18 cellular contexts compared by ENCODE assay signal in genomic region chr3:29594261-29594660, GRCh38.
DNase-seq lines count a peak whose midpoint lies in the region; ATAC-seq, FAIRE-seq and TF ChIP-seq lines count a peak whose summit lies in the region.
"Had no signal": no experiment of that assay in that cellular context is flagged by ENCODE, and none has a peak within 500 bp of the region (broad histone marks: within the 10 kb centered on the region; RNA-seq: fewer than 3 reads in every experiment).

No MANE protein-coding gene starts in this region.

- no peak for TF ChIP-seq POLR2A in breast epithelium (IDR thresholded peaks at IDR 0.05)
- no peak for TF ChIP-seq POLR2A in gastrocnemius medialis (IDR thresholded peaks at IDR 0.05)

- no peak overlapping the region for H2AFZ ChIP-seq in fibroblast of lung (ENCODE audit: low read length)

- POLR2A ChIA-PET in MCF 10A (lab: Yijun Ruan, JAX) = no interaction called here
- POLR2A ChIA-PET in activated CD8-positive, alpha-beta T cell treated with anti-CD3 and anti-CD28 coated beads, Interleukin-2, amount 10 ng/mL, durations not matched to agents 7 days and 5 days (lab: Charles Lee) = no interaction called here

- 78 to 89% (median 85%) methylated on average over 1 of the region's 1 CpG for WGBS in small intestine, 3 donors

- DNase-seq in MCF 10A (ENCODE audit: unreplicated experiment) = no peak
- no peak for DNase-seq in breast epithelium (ENCODE audit: low spot score in 2 of 2)
- DNase-seq in adipocyte (ENCODE audit: low read depth) = peak; percentile 54
- peak; percentile 11 to 34 for DNase-seq in fibroblast of lung (ENCODE audit: low read depth in 2 of 2)
- no peak for DNase-seq in small intestine
- no peak for DNase-seq in gastrocnemius medialis
- DNase-seq in activated CD8-positive, alpha-beta T cell treated with anti-CD3 and anti-CD28 coated beads, Interleukin-2, amount 10 ng/mL, durations not matched to agents 7 days and 5 days = no peak
- DNase-seq in stimulated activated CD4-positive, alpha-beta T cell treated with anti-CD3 and anti-CD28 coated beads, Interleukin-2, amount 100 ng/mL, for 48 hours = no peak
- DNase-seq: Calu3; CD4-positive, CD25-positive, alpha-beta regulatory T cell; DMS 273 treated with DMSO at 0.1 percent for 48 hours had no signal

- peaks cover 6% of the 10 kb centered on the region for H3K4me1 Mint-ChIP-seq in MCF 10A (ENCODE audit: insufficient read depth, unreplicated experiment)
- H3K4me1 Mint-ChIP-seq in activated CD8-positive, alpha-beta T cell treated with anti-CD3 and anti-CD28 coated beads, Interleukin-2, amount 10 ng/mL, durations not matched to agents 7 days and 5 days (ENCODE audit: low read depth) = no peaks in the 10 kb centered on the region
- H3K4me1 Mint-ChIP-seq: IgD-negative memory B cell had no signal

- H3K4me3 Mint-ChIP-seq in MCF 10A (ENCODE audit: unreplicated experiment) = no peak overlapping the region
- H3K4me3 Mint-ChIP-seq in activated CD8-positive, alpha-beta T cell treated with anti-CD3 and anti-CD28 coated beads, Interleukin-2, amount 10 ng/mL, durations not matched to agents 7 days and 5 days = no peak overlapping the region
- H3K4me3 Mint-ChIP-seq: CD4-positive, CD25-positive, alpha-beta regulatory T cell; IgD-negative memory B cell had no signal

- H3K9ac ChIP-seq in adipocyte (ENCODE audit: low read length) (no peak overlapping the region), fibroblast of lung (ENCODE audit: insufficient read depth, low read length) (no peak overlapping the region)
- H3K9ac ChIP-seq: BLaER1 treated with 17β-estradiol and CSF1 and Interleukin-3, amounts not matched to agents 10 nM and 100 nM had no signal

- H3K36me3 ChIP-seq in breast epithelium (no peaks in the 10 kb centered on the region), adipocyte (ENCODE audit: control insufficient read depth, insufficient read depth, low read length, severe bottlenecking) (no peaks in the 10 kb centered on the region), fibroblast of lung (ENCODE audit: control insufficient read depth, insufficient read depth, low read length) (no peaks in the 10 kb centered on the region), small intestine (ENCODE audit: control insufficient read depth in 2 of 2, insufficient read depth in 2 of 2, low read length in 2 of 2) (no peaks in the 10 kb centered on the region), gastrocnemius medialis (no peaks in the 10 kb centered on the region)
- H3K36me3 ChIP-seq: BLaER1 treated with 17β-estradiol and CSF1 and Interleukin-3, amounts not matched to agents 10 nM and 100 nM; HAP-1 had no signal

- H3K27ac ChIP-seq in breast epithelium = no peak overlapping the region
- H3K27ac ChIP-seq in fibroblast of lung (ENCODE audit: insufficient read depth, low read length) = no peak overlapping the region
- no peak overlapping the region for H3K27ac ChIP-seq in small intestine (ENCODE audit: low read depth in 1 of 2, low read length in 1 of 2)
- no peak overlapping the region for H3K27ac ChIP-seq in gastrocnemius medialis
- H3K27ac ChIP-seq: 22Rv1; BLaER1 treated with 17β-estradiol and CSF1 and Interleukin-3, amounts not matched to agents 10 nM and 100 nM had no signal

- H3K27me3 ChIP-seq in breast epithelium (no peaks in the 10 kb centered on the region), adipocyte (replicated peaks; ENCODE audit: control insufficient read depth, insufficient read depth, low read length) (no peaks in the 10 kb centered on the region), fibroblast of lung (ENCODE audit: control insufficient read depth, insufficient read depth, low read length) (no peaks in the 10 kb centered on the region), small intestine (ENCODE audit: control insufficient read depth in 2 of 2, insufficient read depth in 2 of 2, low read length in 2 of 2) (no peaks in the 10 kb centered on the region), gastrocnemius medialis (no peaks in the 10 kb centered on the region)
- H3K27me3 ChIP-seq: BLaER1 treated with 17β-estradiol and CSF1 and Interleukin-3, amounts not matched to agents 10 nM and 100 nM had no signal

- no TSS peak for BruUV-seq in MCF 10A (replicated peaks; lab: Mats Ljungman, UMichigan)

- no peak for ATAC-seq in gastrocnemius medialis
- ATAC-seq in activated CD8-positive, alpha-beta T cell treated with anti-CD3 and anti-CD28 coated beads, Interleukin-2, amount 10 ng/mL, durations not matched to agents 7 days and 5 days = no peak

- no peak overlapping the region for H3K4me2 ChIP-seq in fibroblast of lung (ENCODE audit: extremely low read depth, insufficient read depth, low read length)
- H3K4me2 ChIP-seq: BLaER1 treated with 17β-estradiol and CSF1 and Interleukin-3, amounts not matched to agents 10 nM and 100 nM had no signal

- no peaks in the 10 kb centered on the region for H3K27me3 Mint-ChIP-seq in MCF 10A (ENCODE audit: insufficient read depth, unreplicated experiment)
- no peaks in the 10 kb centered on the region for H3K27me3 Mint-ChIP-seq in activated CD8-positive, alpha-beta T cell treated with anti-CD3 and anti-CD28 coated beads, Interleukin-2, amount 10 ng/mL, durations not matched to agents 7 days and 5 days (ENCODE audit: low read depth)
- H3K27me3 Mint-ChIP-seq: CD4-positive, CD25-positive, alpha-beta regulatory T cell; IgD-negative memory B cell had no signal

- no peaks in the 10 kb centered on the region for H3K9me3 ChIP-seq in breast epithelium
- H3K9me3 ChIP-seq in adipocyte (ENCODE audit: control insufficient read depth, low read length) = no peaks in the 10 kb centered on the region
- H3K9me3 ChIP-seq in fibroblast of lung (ENCODE audit: control insufficient read depth, insufficient read depth, low read depth, low read length) = no peaks in the 10 kb centered on the region
- no peaks in the 10 kb centered on the region for H3K9me3 ChIP-seq in small intestine (ENCODE audit: control insufficient read depth, low read depth)
- no peaks in the 10 kb centered on the region for H3K9me3 ChIP-seq in gastrocnemius medialis
- H3K9me3 ChIP-seq: HAP-1 had no signal

- no peaks in the 10 kb centered on the region for H3K79me2 ChIP-seq in fibroblast of lung (ENCODE audit: control insufficient read depth, insufficient read depth, low read length)

- H3K9me3 Mint-ChIP-seq in MCF 10A (ENCODE audit: unreplicated experiment) = no peaks in the 10 kb centered on the region
- H3K9me3 Mint-ChIP-seq in activated CD8-positive, alpha-beta T cell treated with anti-CD3 and anti-CD28 coated beads, Interleukin-2, amount 10 ng/mL, durations not matched to agents 7 days and 5 days (ENCODE audit: insufficient read depth) = no peaks in the 10 kb centered on the region

- no peaks in the 10 kb centered on the region for H4K20me1 ChIP-seq in fibroblast of lung (ENCODE audit: control insufficient read depth, extremely low read depth, insufficient read depth, low read length)
- H4K20me1 ChIP-seq: BLaER1 treated with 17β-estradiol and CSF1 and Interleukin-3, amounts not matched to agents 10 nM and 100 nM had no signal

- intact Hi-C loops in MCF 10A (cut with micrococcal nuclease) = no loop called here
- intact Hi-C loops in breast epithelium (cut with DNase I; ENCODE audit: low total_unique reads) = loop anchor here (2.0 to 5.0 kb wide), 2 partner anchors 31 to 92 kb away; no protein-coding TSS in a partner anchor
- intact Hi-C loops in gastrocnemius medialis (cut with DNase I; ENCODE audit: low total_unique reads) = no loop called here

- peak overlapping the region; percentile 1 for H3K27ac Mint-ChIP-seq in MCF 10A (ENCODE audit: low read depth, unreplicated experiment)
- H3K27ac Mint-ChIP-seq in activated CD8-positive, alpha-beta T cell treated with anti-CD3 and anti-CD28 coated beads, Interleukin-2, amount 10 ng/mL, durations not matched to agents 7 days and 5 days = no peak overlapping the region
- H3K27ac Mint-ChIP-seq: CD4-positive, CD25-positive, alpha-beta regulatory T cell; IgD-negative memory B cell had no signal

- peak; percentile 33 for FAIRE-seq in small intestine (lab: Jason Lieb, UNC)
- FAIRE-seq: G401.6, GM12892, H1 had no signal

- H3K4me3 ChIP-seq in breast epithelium (no peak overlapping the region), adipocyte (ENCODE audit: low read length) (no peak overlapping the region), fibroblast of lung (replicated peaks in 1 of 4; ENCODE audit: control extremely low read depth in 1 of 4, insufficient read depth in 1 of 4, low read depth in 3 of 4, low read length in 4 of 4) (no peak overlapping the region), small intestine (ENCODE audit: low read depth in 1 of 2, low read length in 2 of 2) (no peak overlapping the region), gastrocnemius medialis (no peak overlapping the region)
- H3K4me3 ChIP-seq: BLaER1 treated with 17β-estradiol and CSF1 and Interleukin-3, amounts not matched to agents 10 nM and 100 nM; HAP-1 had no signal

- no peaks in the 10 kb centered on the region for H3K4me1 ChIP-seq in breast epithelium
- H3K4me1 ChIP-seq in adipocyte (ENCODE audit: control insufficient read depth, insufficient read depth, low read length) = peaks cover 5% of the 10 kb centered on the region
- H3K4me1 ChIP-seq in fibroblast of lung (ENCODE audit: control insufficient read depth, extremely low read depth, insufficient read depth, low read length) = no peaks in the 10 kb centered on the region
- H3K4me1 ChIP-seq in small intestine (ENCODE audit: control insufficient read depth in 2 of 2, insufficient read depth in 1 of 2, low read depth in 1 of 2, low read length in 1 of 2) = no peaks in the 10 kb centered on the region
- peaks cover 10 to 12% of the 10 kb centered on the region in 2 donors for H3K4me1 ChIP-seq in gastrocnemius medialis
- H3K4me1 ChIP-seq: BLaER1 treated with 17β-estradiol and CSF1 and Interleukin-3, amounts not matched to agents 10 nM and 100 nM had no signal

- TF ChIP-seq CTCF in MCF 10A (IDR thresholded peaks at IDR 0.05; ENCODE audit: unreplicated experiment) (no peak), breast epithelium (IDR thresholded peaks at IDR 0.05) (no peak), fibroblast of lung (conservative IDR thresholded peaks at IDR 0.05 in 1 of 2, IDR thresholded peaks at IDR 0.05 in 1 of 2; ENCODE audit: low read depth in 1 of 2, low read length in 2 of 2) (no peak), gastrocnemius medialis (IDR thresholded peaks at IDR 0.05 in 4 of 5, conservative IDR thresholded peaks at IDR 0.05 in 1 of 5) (no peak)

- H3K36me3 Mint-ChIP-seq in MCF 10A (ENCODE audit: insufficient read depth, unreplicated experiment) = peaks cover 2% of the 10 kb centered on the region
- no peaks in the 10 kb centered on the region for H3K36me3 Mint-ChIP-seq in activated CD8-positive, alpha-beta T cell treated with anti-CD3 and anti-CD28 coated beads, Interleukin-2, amount 10 ng/mL, durations not matched to agents 7 days and 5 days (ENCODE audit: low read depth)
- H3K36me3 Mint-ChIP-seq: IgD-negative memory B cell had no signal

- CTCF ChIA-PET in MCF 10A (lab: Yijun Ruan, JAX) = interaction anchor here (0.7 kb wide), 1 partner anchor 374 kb away, joined by 4 read pairs; no protein-coding TSS in a partner anchor
- CTCF ChIA-PET in activated CD8-positive, alpha-beta T cell treated with anti-CD3 and anti-CD28 coated beads, Interleukin-2, amount 10 ng/mL, durations not matched to agents 7 days and 5 days (lab: Charles Lee) = no interaction called here

- in situ Hi-C loops in gastrocnemius medialis (cut with MboI; ENCODE audit: low sequenced_read_pairs in 4 of 4) = no loop called here

Comparison
In these comparisons a context has a peak if more than half of its experiments do, and no peak if none do; other contexts are left out.
1. DNase-seq: peak in adipocyte (single experiment) and fibroblast of lung (2 of 2); none in MCF 10A (single experiment), breast epithelium (0 of 2), small intestine (single experiment), gastrocnemius medialis (0 of 2), activated CD8-positive, alpha-beta T cell treated with anti-CD3 and anti-CD28 coated beads, Interleukin-2, amount 10 ng/mL, durations not matched to agents 7 days and 5 days (single experiment) and stimulated activated CD4-positive, alpha-beta T cell treated with anti-CD3 and anti-CD28 coated beads, Interleukin-2, amount 100 ng/mL, for 48 hours (0 of 2).